In the genomic region with DNA sequence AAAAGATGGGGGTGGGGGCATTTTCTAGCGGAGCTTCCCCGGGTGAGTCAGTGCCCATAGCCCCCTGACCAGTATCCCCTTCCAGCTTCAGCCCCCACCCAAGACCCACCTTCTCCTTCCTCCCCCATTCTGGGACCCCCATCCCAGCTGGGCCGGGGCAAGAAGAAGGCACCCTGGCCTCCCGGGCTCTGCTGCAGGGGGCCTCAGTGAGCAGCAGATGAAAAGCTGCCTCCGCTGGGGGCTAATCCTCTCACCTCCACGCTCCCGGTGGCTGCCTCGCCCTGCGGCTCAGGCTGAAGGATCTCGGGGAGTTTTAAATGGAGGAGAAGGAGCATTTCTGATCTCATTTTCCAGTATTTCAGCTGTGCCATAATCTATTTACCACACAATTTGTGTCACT, we compare ENCODE assay signal across 1 cellular context.
TF ChIP-seq lines count a peak whose summit lies in the region.

No MANE protein-coding gene starts in this region.

TF ChIP-seq in SK-N-SH treated with all-trans-retinoic acid at 6 μM for 48 hours, 23 proteins besides CTCF, POLR2A, EP300 and RAD21 (continued from another document):
- TF ChIP-seq, protein P1, sequence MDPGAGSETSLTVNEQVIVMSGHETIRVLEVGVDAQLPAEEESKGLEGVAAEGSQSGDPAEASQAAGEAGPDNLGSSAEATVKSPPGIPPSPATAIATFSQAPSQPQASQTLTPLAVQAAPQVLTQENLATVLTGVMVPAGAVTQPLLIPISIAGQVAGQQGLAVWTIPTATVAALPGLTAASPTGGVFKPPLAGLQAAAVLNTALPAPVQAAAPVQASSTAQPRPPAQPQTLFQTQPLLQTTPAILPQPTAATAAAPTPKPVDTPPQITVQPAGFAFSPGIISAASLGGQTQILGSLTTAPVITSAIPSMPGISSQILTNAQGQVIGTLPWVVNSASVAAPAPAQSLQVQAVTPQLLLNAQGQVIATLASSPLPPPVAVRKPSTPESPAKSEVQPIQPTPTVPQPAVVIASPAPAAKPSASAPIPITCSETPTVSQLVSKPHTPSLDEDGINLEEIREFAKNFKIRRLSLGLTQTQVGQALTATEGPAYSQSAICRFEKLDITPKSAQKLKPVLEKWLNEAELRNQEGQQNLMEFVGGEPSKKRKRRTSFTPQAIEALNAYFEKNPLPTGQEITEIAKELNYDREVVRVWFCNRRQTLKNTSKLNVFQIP (CRISPR knock-in tag; IDR thresholded peaks at IDR 0.05; ENCODE audit: borderline replicate concordance, low read depth), result no peak
- TF ChIP-seq CSDC2 (CRISPR knock-in tag; IDR thresholded peaks at IDR 0.05) (no peak), ZNF70 (CRISPR knock-in tag; IDR thresholded peaks at IDR 0.05) (no peak), ISL1 (CRISPR knock-in tag; IDR thresholded peaks at IDR 0.05) (no peak)
- TF ChIP-seq, protein P2, sequence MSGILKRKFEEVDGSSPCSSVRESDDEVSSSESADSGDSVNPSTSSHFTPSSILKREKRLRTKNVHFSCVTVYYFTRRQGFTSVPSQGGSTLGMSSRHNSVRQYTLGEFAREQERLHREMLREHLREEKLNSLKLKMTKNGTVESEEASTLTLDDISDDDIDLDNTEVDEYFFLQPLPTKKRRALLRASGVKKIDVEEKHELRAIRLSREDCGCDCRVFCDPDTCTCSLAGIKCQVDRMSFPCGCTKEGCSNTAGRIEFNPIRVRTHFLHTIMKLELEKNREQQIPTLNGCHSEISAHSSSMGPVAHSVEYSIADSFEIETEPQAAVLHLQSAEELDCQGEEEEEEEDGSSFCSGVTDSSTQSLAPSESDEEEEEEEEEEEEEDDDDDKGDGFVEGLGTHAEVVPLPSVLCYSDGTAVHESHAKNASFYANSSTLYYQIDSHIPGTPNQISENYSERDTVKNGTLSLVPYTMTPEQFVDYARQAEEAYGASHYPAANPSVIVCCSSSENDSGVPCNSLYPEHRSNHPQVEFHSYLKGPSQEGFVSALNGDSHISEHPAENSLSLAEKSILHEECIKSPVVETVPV (CRISPR knock-in tag; IDR thresholded peaks at IDR 0.05), result no peak
- TF ChIP-seq, protein P3, sequence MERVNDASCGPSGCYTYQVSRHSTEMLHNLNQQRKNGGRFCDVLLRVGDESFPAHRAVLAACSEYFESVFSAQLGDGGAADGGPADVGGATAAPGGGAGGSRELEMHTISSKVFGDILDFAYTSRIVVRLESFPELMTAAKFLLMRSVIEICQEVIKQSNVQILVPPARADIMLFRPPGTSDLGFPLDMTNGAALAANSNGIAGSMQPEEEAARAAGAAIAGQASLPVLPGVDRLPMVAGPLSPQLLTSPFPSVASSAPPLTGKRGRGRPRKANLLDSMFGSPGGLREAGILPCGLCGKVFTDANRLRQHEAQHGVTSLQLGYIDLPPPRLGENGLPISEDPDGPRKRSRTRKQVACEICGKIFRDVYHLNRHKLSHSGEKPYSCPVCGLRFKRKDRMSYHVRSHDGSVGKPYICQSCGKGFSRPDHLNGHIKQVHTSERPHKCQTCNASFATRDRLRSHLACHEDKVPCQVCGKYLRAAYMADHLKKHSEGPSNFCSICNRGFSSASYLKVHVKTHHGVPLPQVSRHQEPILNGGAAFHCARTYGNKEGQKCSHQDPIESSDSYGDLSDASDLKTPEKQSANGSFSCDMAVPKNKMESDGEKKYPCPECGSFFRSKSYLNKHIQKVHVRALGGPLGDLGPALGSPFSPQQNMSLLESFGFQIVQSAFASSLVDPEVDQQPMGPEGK (CRISPR knock-in tag; IDR thresholded peaks at IDR 0.05; ENCODE audit: borderline replicate concordance), result no peak
